Comparison of ENCODE assay signal across 8 cellular contexts in genomic region chr5:220008-220407, GRCh38. TPM values are rescaled to one million over a fixed set of nuclear protein-coding genes. Genes with fewer than 3 reads are reported as not detected.
DNase-seq lines count a peak whose midpoint lies in the region; FAIRE-seq and TF ChIP-seq lines count a peak whose summit lies in the region.

No MANE protein-coding gene starts in this region.

- no peak overlapping the region for H3K27ac ChIP-seq in thymus (ENCODE audit: low read depth)

- peak; percentile 36 for DNase-seq in activated effector memory CD4-positive, alpha-beta T cell treated with anti-CD3 and anti-CD28 coated beads, Interleukin-2, amount 50 U/mL, for 16 hours
- DNase-seq in activated effector memory CD4-positive, alpha-beta T cell treated with Interleukin-2 at 50 U/mL for 16 hours = no peak
- DNase-seq in RPMI8226 (peak; percentile 63), glutamatergic neuron (no peak), A172 (ENCODE audit: low spot score) (no peak), HTR-8/SVneo (ENCODE audit: insufficient read length, low spot score) (no peak), NCI-H1930 (lab: John Stamatoyannopoulos, UW) (no peak)

- no peaks in the 10 kb centered on the region for H3K36me3 Mint-ChIP-seq in glutamatergic neuron (ENCODE audit: unreplicated experiment)

- no peaks in the 10 kb centered on the region for H3K9me3 Mint-ChIP-seq in glutamatergic neuron (ENCODE audit: unreplicated experiment)

- no peak overlapping the region for H3K27ac Mint-ChIP-seq in glutamatergic neuron (ENCODE audit: unreplicated experiment)

- peaks cover 2% of the 10 kb centered on the region for H3K27me3 Mint-ChIP-seq in glutamatergic neuron (ENCODE audit: unreplicated experiment)

- H3K4me3 ChIP-seq in thymus (ENCODE audit: low read length) = peak overlapping the region; percentile 68

- H3K4me1 ChIP-seq in thymus (ENCODE audit: control insufficient read depth, insufficient read depth, low read length) = peaks cover 3% of the 10 kb centered on the region

- H3K4me3 Mint-ChIP-seq in glutamatergic neuron (ENCODE audit: unreplicated experiment) = peak overlapping the region; percentile 97

- no peaks in the 10 kb centered on the region for H3K27me3 ChIP-seq in thymus (ENCODE audit: control insufficient read depth, insufficient read depth)

- peaks cover 13% of the 10 kb centered on the region for H3K36me3 ChIP-seq in thymus (ENCODE audit: control insufficient read depth, insufficient read depth)

- no peak for FAIRE-seq in HTR-8/SVneo (lab: Jason Lieb, UNC)

- H3K9me3 ChIP-seq in thymus (ENCODE audit: control insufficient read depth) = no peaks in the 10 kb centered on the region

- no peak for TF ChIP-seq CTCF in glutamatergic neuron (IDR thresholded peaks at IDR 0.05; ENCODE audit: partially characterized antibody, unreplicated experiment)

- WGBS in thymus = 7% methylated on average over 3 of the region's 3 CpGs

- peaks cover 17% of the 10 kb centered on the region for H3K4me1 Mint-ChIP-seq in glutamatergic neuron (ENCODE audit: low read depth, unreplicated experiment)

RNA-seq across cellular contexts. Expression of gene SDHA, which starts 1.9 kb away (rescaled TPM):
- total RNA-seq in glutamatergic neuron (ENCODE audit: unreplicated experiment) = 81.3 TPM
- polyA plus RNA-seq in thymus = 71.7 TPM
- total RNA-seq in A172 (2014; rRNA removed; shearing (Covaris generic)) = 89.1 and 106 TPM in 2 replicates

RNA-seq across cellular contexts. Expression of gene CCDC127, which starts 2.1 kb away (rescaled TPM):
- 11.9 TPM for total RNA-seq in glutamatergic neuron (ENCODE audit: unreplicated experiment)
- 3.4 TPM for polyA plus RNA-seq in thymus
- total RNA-seq in A172 (2014; rRNA removed; shearing (Covaris generic)) = 6.2 and 6.3 TPM in 2 replicates

RNA-seq across cellular contexts. Expression of gene LRRC14B, which starts 28.7 kb away (rescaled TPM):
- not detected for total RNA-seq in glutamatergic neuron (ENCODE audit: unreplicated experiment)
- 0.02 TPM for polyA plus RNA-seq in thymus
- total RNA-seq in A172 (2014; rRNA removed; shearing (Covaris generic)) = not detected in 2 replicates

RNA-seq across cellular contexts. Expression of gene PDCD6, which starts 51.4 kb away (rescaled TPM):
- total RNA-seq in glutamatergic neuron (ENCODE audit: unreplicated experiment) = 56.9 TPM
- polyA plus RNA-seq in thymus = 162 TPM
- total RNA-seq in A172 (2014; rRNA removed; shearing (Covaris generic)) = 98.6 and 117 TPM in 2 replicates

Comparison
In these comparisons a context has a peak if more than half of its experiments do, and no peak if none do; other contexts are left out.
1. DNase-seq: peak in activated effector memory CD4-positive, alpha-beta T cell treated with anti-CD3 and anti-CD28 coated beads, Interleukin-2, amount 50 U/mL, for 16 hours (single experiment) and RPMI8226 (single experiment); none in activated effector memory CD4-positive, alpha-beta T cell treated with Interleukin-2 at 50 U/mL for 16 hours (single experiment), glutamatergic neuron (single experiment), A172 (single experiment), HTR-8/SVneo (single experiment) and NCI-H1930 (0 of 2).